1 cellular context compared by ENCODE assay signal in genomic region chr6:35184580-35185301, GRCh38.
TF ChIP-seq lines count a peak whose summit lies in the region.

No MANE protein-coding gene starts in this region.

TF ChIP-seq in IMR-90, 13 proteins besides CTCF, POLR2A, EP300 and RAD21:
- TF ChIP-seq, protein P1, sequence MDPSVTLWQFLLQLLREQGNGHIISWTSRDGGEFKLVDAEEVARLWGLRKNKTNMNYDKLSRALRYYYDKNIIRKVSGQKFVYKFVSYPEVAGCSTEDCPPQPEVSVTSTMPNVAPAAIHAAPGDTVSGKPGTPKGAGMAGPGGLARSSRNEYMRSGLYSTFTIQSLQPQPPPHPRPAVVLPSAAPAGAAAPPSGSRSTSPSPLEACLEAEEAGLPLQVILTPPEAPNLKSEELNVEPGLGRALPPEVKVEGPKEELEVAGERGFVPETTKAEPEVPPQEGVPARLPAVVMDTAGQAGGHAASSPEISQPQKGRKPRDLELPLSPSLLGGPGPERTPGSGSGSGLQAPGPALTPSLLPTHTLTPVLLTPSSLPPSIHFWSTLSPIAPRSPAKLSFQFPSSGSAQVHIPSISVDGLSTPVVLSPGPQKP (IDR thresholded peaks at IDR 0.05; ENCODE audit: borderline replicate concordance, low read depth, low read length), result no peak
- no peak for TF ChIP-seq FOS (IDR thresholded peaks at IDR 0.05; ENCODE audit: low read depth, low read length)
- no peak for TF ChIP-seq USF2 (IDR thresholded peaks at IDR 0.05; ENCODE audit: low read depth, low read length)
- no peak for TF ChIP-seq BHLHE40 (IDR thresholded peaks at IDR 0.05; ENCODE audit: low read depth, low read length)
- TF ChIP-seq MXI1 (IDR thresholded peaks at IDR 0.05; ENCODE audit: borderline replicate concordance, low read depth, low read length), result no peak
- no peak for TF ChIP-seq RCOR1 (IDR thresholded peaks at IDR 0.05; ENCODE audit: insufficient replicate concordance, low read length)
- no peak for TF ChIP-seq CEBPB (IDR thresholded peaks at IDR 0.05; ENCODE audit: low read depth, low read length)
- no peak for TF ChIP-seq CHD1 (IDR thresholded peaks at IDR 0.05; ENCODE audit: low read depth, low read length)
- no peak for TF ChIP-seq MAZ (IDR thresholded peaks at IDR 0.05; ENCODE audit: borderline replicate concordance, low read depth, low read length)
- no peak for TF ChIP-seq SMC3 (IDR thresholded peaks at IDR 0.05; ENCODE audit: low read depth, low read length)
- no peak for TF ChIP-seq MAFK (IDR thresholded peaks at IDR 0.05; ENCODE audit: low read depth, low read length)
- TF ChIP-seq RFX5 (IDR thresholded peaks at IDR 0.05; ENCODE audit: low read depth, low read length), result no peak
- TF ChIP-seq NFE2L2 (IDR thresholded peaks at IDR 0.05; ENCODE audit: low read depth, low read length), result no peak
